In the genomic region with DNA sequence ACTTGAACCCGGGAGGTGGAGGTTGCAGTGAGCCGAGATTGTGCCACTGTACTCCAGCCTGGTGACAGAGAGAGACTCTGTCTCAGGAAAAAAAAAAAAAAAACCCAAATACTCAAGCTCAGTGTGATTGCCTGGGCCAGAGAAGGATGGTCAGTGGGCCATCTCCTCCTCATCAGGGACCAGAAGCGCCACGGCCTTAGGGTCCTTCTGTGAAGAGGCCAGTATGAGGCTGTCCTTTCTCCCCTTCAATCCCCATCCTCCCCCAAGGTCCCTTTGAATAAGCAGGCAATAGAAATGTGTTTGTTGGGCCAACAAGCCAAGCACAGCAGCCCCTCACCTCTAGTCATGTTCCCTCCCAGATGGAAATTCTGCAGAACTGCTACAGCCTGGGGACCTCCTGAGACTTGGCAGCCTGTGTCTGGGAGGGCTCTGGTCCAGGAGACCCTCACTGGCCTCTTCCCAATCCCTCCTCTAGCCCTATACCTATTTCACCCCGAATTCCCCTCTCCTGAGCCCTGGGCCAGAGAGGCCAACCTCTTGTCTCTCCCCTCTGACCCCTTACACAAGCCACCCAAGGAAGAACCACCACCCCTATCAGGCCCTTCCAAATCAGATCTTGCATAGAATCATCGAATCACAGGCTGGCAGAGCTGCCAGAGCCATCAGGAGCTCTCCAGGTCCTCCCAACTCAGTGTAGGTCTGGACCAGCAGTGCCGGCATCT, we compare ENCODE assay signal across 1 cellular context.
TF ChIP-seq lines count a peak whose summit lies in the region.

No MANE protein-coding gene starts in this region.

TF ChIP-seq in SK-N-SH treated with all-trans-retinoic acid at 6 μM for 48 hours, 23 proteins besides CTCF, POLR2A, EP300 and RAD21 (continued from another document):
- TF ChIP-seq, protein P1, sequence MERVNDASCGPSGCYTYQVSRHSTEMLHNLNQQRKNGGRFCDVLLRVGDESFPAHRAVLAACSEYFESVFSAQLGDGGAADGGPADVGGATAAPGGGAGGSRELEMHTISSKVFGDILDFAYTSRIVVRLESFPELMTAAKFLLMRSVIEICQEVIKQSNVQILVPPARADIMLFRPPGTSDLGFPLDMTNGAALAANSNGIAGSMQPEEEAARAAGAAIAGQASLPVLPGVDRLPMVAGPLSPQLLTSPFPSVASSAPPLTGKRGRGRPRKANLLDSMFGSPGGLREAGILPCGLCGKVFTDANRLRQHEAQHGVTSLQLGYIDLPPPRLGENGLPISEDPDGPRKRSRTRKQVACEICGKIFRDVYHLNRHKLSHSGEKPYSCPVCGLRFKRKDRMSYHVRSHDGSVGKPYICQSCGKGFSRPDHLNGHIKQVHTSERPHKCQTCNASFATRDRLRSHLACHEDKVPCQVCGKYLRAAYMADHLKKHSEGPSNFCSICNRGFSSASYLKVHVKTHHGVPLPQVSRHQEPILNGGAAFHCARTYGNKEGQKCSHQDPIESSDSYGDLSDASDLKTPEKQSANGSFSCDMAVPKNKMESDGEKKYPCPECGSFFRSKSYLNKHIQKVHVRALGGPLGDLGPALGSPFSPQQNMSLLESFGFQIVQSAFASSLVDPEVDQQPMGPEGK (CRISPR knock-in tag; IDR thresholded peaks at IDR 0.05; ENCODE audit: borderline replicate concordance) = no peak
- TF ChIP-seq CSDC2 (CRISPR knock-in tag; IDR thresholded peaks at IDR 0.05) (no peak), ESRRG (CRISPR knock-in tag; IDR thresholded peaks at IDR 0.05) (no peak), OSR1 (CRISPR knock-in tag; IDR thresholded peaks at IDR 0.05) (no peak), TCF4 (CRISPR knock-in tag; IDR thresholded peaks at IDR 0.05; ENCODE audit: borderline replicate concordance) (no peak), ZNF565 (CRISPR knock-in tag; conservative IDR thresholded peaks at IDR 0.05; ENCODE audit: low read depth) (no peak), ZFP3 (CRISPR knock-in tag; IDR thresholded peaks at IDR 0.05) (no peak), ZNF70 (CRISPR knock-in tag; IDR thresholded peaks at IDR 0.05) (no peak), TOX (CRISPR knock-in tag; IDR thresholded peaks at IDR 0.05; ENCODE audit: borderline replicate concordance) (no peak), GLIS3 (CRISPR knock-in tag; IDR thresholded peaks at IDR 0.05) (no peak), ZC3H10 (CRISPR knock-in tag; IDR thresholded peaks at IDR 0.05) (no peak), ZFP30 (CRISPR knock-in tag; IDR thresholded peaks at IDR 0.05) (no peak), BACH2 (CRISPR knock-in tag; IDR thresholded peaks at IDR 0.05; ENCODE audit: borderline replicate concordance) (no peak)
- TF ChIP-seq, protein P2, sequence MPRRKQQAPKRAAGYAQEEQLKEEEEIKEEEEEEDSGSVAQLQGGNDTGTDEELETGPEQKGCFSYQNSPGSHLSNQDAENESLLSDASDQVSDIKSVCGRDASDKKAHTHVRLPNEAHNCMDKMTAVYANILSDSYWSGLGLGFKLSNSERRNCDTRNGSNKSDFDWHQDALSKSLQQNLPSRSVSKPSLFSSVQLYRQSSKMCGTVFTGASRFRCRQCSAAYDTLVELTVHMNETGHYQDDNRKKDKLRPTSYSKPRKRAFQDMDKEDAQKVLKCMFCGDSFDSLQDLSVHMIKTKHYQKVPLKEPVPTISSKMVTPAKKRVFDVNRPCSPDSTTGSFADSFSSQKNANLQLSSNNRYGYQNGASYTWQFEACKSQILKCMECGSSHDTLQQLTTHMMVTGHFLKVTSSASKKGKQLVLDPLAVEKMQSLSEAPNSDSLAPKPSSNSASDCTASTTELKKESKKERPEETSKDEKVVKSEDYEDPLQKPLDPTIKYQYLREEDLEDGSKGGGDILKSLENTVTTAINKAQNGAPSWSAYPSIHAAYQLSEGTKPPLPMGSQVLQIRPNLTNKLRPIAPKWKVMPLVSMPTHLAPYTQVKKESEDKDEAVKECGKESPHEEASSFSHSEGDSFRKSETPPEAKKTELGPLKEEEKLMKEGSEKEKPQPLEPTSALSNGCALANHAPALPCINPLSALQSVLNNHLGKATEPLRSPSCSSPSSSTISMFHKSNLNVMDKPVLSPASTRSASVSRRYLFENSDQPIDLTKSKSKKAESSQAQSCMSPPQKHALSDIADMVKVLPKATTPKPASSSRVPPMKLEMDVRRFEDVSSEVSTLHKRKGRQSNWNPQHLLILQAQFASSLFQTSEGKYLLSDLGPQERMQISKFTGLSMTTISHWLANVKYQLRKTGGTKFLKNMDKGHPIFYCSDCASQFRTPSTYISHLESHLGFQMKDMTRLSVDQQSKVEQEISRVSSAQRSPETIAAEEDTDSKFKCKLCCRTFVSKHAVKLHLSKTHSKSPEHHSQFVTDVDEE (CRISPR knock-in tag; IDR thresholded peaks at IDR 0.05) = no peak
- TF ChIP-seq, protein P3, sequence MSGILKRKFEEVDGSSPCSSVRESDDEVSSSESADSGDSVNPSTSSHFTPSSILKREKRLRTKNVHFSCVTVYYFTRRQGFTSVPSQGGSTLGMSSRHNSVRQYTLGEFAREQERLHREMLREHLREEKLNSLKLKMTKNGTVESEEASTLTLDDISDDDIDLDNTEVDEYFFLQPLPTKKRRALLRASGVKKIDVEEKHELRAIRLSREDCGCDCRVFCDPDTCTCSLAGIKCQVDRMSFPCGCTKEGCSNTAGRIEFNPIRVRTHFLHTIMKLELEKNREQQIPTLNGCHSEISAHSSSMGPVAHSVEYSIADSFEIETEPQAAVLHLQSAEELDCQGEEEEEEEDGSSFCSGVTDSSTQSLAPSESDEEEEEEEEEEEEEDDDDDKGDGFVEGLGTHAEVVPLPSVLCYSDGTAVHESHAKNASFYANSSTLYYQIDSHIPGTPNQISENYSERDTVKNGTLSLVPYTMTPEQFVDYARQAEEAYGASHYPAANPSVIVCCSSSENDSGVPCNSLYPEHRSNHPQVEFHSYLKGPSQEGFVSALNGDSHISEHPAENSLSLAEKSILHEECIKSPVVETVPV (CRISPR knock-in tag; IDR thresholded peaks at IDR 0.05) = no peak
